ENCODE assay signal across 31 cellular contexts in genomic region chr4:74555843-74556242, GRCh38.
"Had no signal": no experiment of that assay in that cellular context is flagged by ENCODE, and none has a peak within 500 bp of the region (broad histone marks: within the 10 kb centered on the region; RNA-seq: fewer than 3 reads in every experiment).

No MANE protein-coding gene starts in this region.

- H3K4me1 ChIP-seq: body of pancreas, breast epithelium, Peyer's patch had no signal

- DNase-seq: activated CD4-positive, alpha-beta T cell treated with anti-CD3 and anti-CD28 coated beads, Interleukin-2, amount 10 ng/mL, durations not matched to agents 24 days and 14 days; activated CD4-positive, alpha-beta T cell treated with anti-CD3 and anti-CD28 coated beads, Interleukin-2, amount 50 U/mL, for 4 hours; activated CD8-positive, alpha-beta T cell treated with anti-CD3 and anti-CD28 coated beads for 36 hours; activated effector memory CD4-positive, alpha-beta T cell treated with anti-CD3 and anti-CD28 coated beads, Interleukin-2, amount 50 U/mL, for 16 hours; activated naive CD4-positive, alpha-beta T cell; activated naive CD4-positive, alpha-beta T cell treated with anti-CD3 and anti-CD28 coated beads, Interleukin-2, amount 50 U/mL, for 16 hours; activated naive CD8-positive, alpha-beta T cell treated with anti-CD3 and anti-CD28 coated beads for 36 hours; activated T-cell treated with anti-CD3 and anti-CD28 coated beads, Interleukin-2, amount 50 U/mL, for 1 hour; activated T-cell treated with anti-CD3 and anti-CD28 coated beads, Interleukin-2, amount 50 U/mL, for 72 hours; amniotic stem cell; aorta; body of pancreas; MG63; NCI-H1048; NCI-H1105 treated with DMSO at 0.1 percent for 48 hours; NCI-H1436; NCI-H1694; NCI-H1930; NCI-H2081 treated with DMSO at 0.1 percent for 48 hours; NCI-H345; NCI-H524 treated with DMSO at 0.1 percent for 48 hours; Peyer's patch; SIG-M5; SW 1271; T1000; WERI-Rb-1 had no signal

- H3K27me3 ChIP-seq: body of pancreas, breast epithelium, MG63, Peyer's patch had no signal

- H3K4me3 ChIP-seq: body of pancreas, breast epithelium, K562, MG63, Peyer's patch had no signal

- H3K27ac ChIP-seq: body of pancreas, breast epithelium, Peyer's patch, RWPE1, WERI-Rb-1 had no signal

- FAIRE-seq: K562 had no signal

- ATAC-seq: activated CD8-positive, alpha-beta T cell treated with anti-CD3 and anti-CD28 coated beads for 36 hours; activated T-cell treated with anti-CD3 and anti-CD28 coated beads, Interleukin-2, amount 50 U/mL, for 72 hours; activated T-helper 17 cell treated with anti-CD3 and anti-CD28 coated beads, Interleukin-2, amount 50 U/mL, for 72 hours; body of pancreas; K562; Right ventricle myocardium inferior had no signal

- H3K9me3 ChIP-seq: body of pancreas, breast epithelium, MG63 had no signal

- H3K36me3 ChIP-seq: breast epithelium, MG63, Peyer's patch, WERI-Rb-1 had no signal
